Comparison of ENCODE assay signal across 29 cellular contexts in the genomic region with DNA sequence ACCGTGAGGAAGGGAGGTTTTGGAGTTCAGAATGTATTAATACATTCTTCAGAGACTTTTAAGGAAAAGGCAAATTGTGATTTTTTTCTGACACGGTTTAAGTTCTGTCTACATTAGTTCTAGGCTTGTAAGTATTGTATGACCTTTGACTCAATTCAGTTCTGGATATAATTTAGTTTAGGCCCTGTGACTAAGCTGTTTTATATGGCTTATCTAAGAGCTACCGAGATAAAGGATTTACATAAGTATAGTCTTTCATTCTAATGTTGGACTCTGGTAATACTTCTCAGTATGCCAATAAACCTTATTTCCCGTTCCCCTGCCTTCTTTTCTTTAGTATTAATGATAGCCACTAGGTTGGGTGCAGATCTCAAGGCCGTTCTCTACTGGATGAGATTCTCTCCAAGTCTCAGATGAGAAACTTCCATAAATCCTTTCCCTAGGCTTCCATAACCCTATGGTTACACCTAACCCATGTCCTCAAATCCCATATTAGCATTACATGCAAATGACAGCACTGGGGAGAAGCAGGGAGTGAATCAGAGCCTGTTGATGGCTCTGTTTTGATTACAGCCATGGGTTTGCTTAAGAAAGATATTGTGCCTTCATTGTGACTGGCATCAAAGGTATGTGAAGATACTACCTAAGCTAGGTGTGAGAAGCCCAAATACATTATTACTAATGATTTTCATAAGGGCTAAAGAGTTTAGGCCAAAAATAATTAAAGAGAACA. TPM values are rescaled to one million over a fixed set of nuclear protein-coding genes. Genes with fewer than 3 reads are reported as not detected.
DNase-seq lines count a peak whose midpoint lies in the region; ATAC-seq, FAIRE-seq and TF ChIP-seq lines count a peak whose summit lies in the region.
"Had no signal": no experiment of that assay in that cellular context is flagged by ENCODE, and none has a peak within 500 bp of the region (broad histone marks: within the 10 kb centered on the region; RNA-seq: fewer than 3 reads in every experiment).

No MANE protein-coding gene starts in this region.

- CTCF ChIA-PET in Calu3 (lab: Charles Lee) = interaction anchor here (0.9 to 1.2 kb wide), 3 partner anchors 13 to 21 kb away, joined by 3 to 8 read pairs (median 3); no protein-coding TSS in a partner anchor

- peak; percentile 16 to 43 for TF ChIP-seq POLR2A in Peyer's patch (IDR thresholded peaks at IDR 0.05)

- no peaks in the 10 kb centered on the region for H3K9me3 ChIP-seq in Peyer's patch
- no peaks in the 10 kb centered on the region for H3K9me3 ChIP-seq in small intestine (ENCODE audit: control insufficient read depth, low read depth)
- H3K9me3 ChIP-seq in H9 (ENCODE audit: control insufficient read depth, low read depth, low read length) = no peaks in the 10 kb centered on the region
- H3K9me3 ChIP-seq: SJSA1 had no signal

- H2AFZ ChIP-seq in H9 (ENCODE audit: low read length) = no peak overlapping the region

- H2BK15ac ChIP-seq in H9 (ENCODE audit: low read depth, low read length) = no peak overlapping the region

- no peak overlapping the region for H4K5ac ChIP-seq in H9 (ENCODE audit: insufficient read length, low read depth, low read length)

- intact Hi-C loops in Calu3 (cut with micrococcal nuclease; ENCODE audit: unreplicated experiment) = no loop called here
- intact Hi-C loops in left colon (cut with DNase I, micrococcal nuclease) = no loop called here
- intact Hi-C loops in left cardiac atrium (cut with DNase I) = no loop called here

- peaks cover 31% of the 10 kb centered on the region for H3K36me3 Mint-ChIP-seq in Calu3 (ENCODE audit: insufficient read depth, unreplicated experiment)
- no peaks in the 10 kb centered on the region; a peak in 1 of 7 replicates for H3K36me3 Mint-ChIP-seq in H9 (ENCODE audit: insufficient read depth in 1 of 3, low read depth in 3 of 3)

- H2BK5ac ChIP-seq in H9 (ENCODE audit: insufficient read length, low read length) = no peak overlapping the region

- no peak overlapping the region for H3K14ac ChIP-seq in H9 (ENCODE audit: insufficient read depth, low read length)

- peak overlapping the region in 3 of 4 donors; percentile 49 to 85 (median 76) for H3K27ac ChIP-seq in Peyer's patch
- H3K27ac ChIP-seq in small intestine (ENCODE audit: low read depth in 1 of 2, low read length in 1 of 2) = peak overlapping the region; percentile 64 to 73
- no peak overlapping the region for H3K27ac ChIP-seq in H9 (ENCODE audit: insufficient read length, low read depth, low read length)
- H3K27ac ChIP-seq: KMS-11, SJSA1 had no signal

- H3K4me1 Mint-ChIP-seq in Calu3 (ENCODE audit: low read depth, unreplicated experiment) (peaks cover 74% of the 10 kb centered on the region), H9 (no peaks in the 10 kb centered on the region; a peak in 1 of 4 replicates)

- no peaks in the 10 kb centered on the region for H4K20me1 ChIP-seq in H9 (ENCODE audit: control insufficient read depth, insufficient read depth, insufficient read length)

- H3K9ac ChIP-seq in H9 (ENCODE audit: extremely low read depth, insufficient read length, low read length) = no peak overlapping the region
- H3K9ac ChIP-seq: KMS-11 had no signal

- WGBS in small intestine, 3 donors = 13 to 62% (median 38%) methylated on average over 5 of the region's 5 CpGs
- WGBS in H9 (ENCODE audit: extremely low coverage, insufficient read length, low lambda C conversion rate) = no CpG with 5 or more reads among the region's 5 CpGs

- peak overlapping the region; percentile 94 for H3K27ac Mint-ChIP-seq in Calu3 (ENCODE audit: unreplicated experiment)
- no peak overlapping the region; a peak in 1 of 7 replicates for H3K27ac Mint-ChIP-seq in H9

- H2BK12ac ChIP-seq in H9 (ENCODE audit: insufficient read length, low read depth, low read length) = no peak overlapping the region

- no peak overlapping the region for H4K91ac ChIP-seq in H9 (ENCODE audit: insufficient read length, low read depth, low read length)

- no peak overlapping the region for H2BK20ac ChIP-seq in H9 (ENCODE audit: low read depth, low read length, poor library complexity, severe bottlenecking)

- H3K4me3 Mint-ChIP-seq in Calu3 (ENCODE audit: low read depth, unreplicated experiment) = peak overlapping the region; percentile 50
- H3K4me3 Mint-ChIP-seq in H9 = no peak overlapping the region

- H3K4me2 ChIP-seq in H9 (ENCODE audit: insufficient read depth, insufficient read length, low read length) = no peak overlapping the region
- H3K4me2 ChIP-seq: KMS-11 had no signal

- no TSS peak for BruUV-seq in Calu3 (replicated peaks; lab: Mats Ljungman, UMichigan)

- no peak overlapping the region for H2AK5ac ChIP-seq in H9 (ENCODE audit: insufficient read length, low read length)

- no peak overlapping the region for H3T11ph ChIP-seq in H9 (ENCODE audit: low read length)

- no peak overlapping the region for H3K18ac ChIP-seq in H9 (ENCODE audit: insufficient read length, low read depth, low read length)

- no peak overlapping the region for H3K23ac ChIP-seq in H9 (ENCODE audit: insufficient read length, low read depth, low read length)

- no peak overlapping the region for H2BK120ac ChIP-seq in H9 (ENCODE audit: low read depth, low read length, poor library complexity, severe bottlenecking)

- no peaks in the 10 kb centered on the region for H3K79me1 ChIP-seq in H9 (ENCODE audit: insufficient read depth, low read depth, low read length, poor library complexity, severe bottlenecking)

- H3K36me3 ChIP-seq in Peyer's patch (no peaks in the 10 kb centered on the region), small intestine (ENCODE audit: control insufficient read depth in 2 of 2, insufficient read depth in 2 of 2, low read length in 2 of 2) (no peaks in the 10 kb centered on the region)
- H3K36me3 ChIP-seq: SJSA1 had no signal

- TF ChIP-seq CTCF in Calu3 (IDR thresholded peaks at IDR 0.05; ENCODE audit: unreplicated experiment) (no peak), Peyer's patch (IDR thresholded peaks at IDR 0.05) (peak in 3 of 6 experiments; percentile 22 to 38 (median 32)), H9 (conservative IDR thresholded peaks at IDR 0.05) (no peak)

- ATAC-seq in left colon (peak; percentile 79), left cardiac atrium (no peak)
- ATAC-seq: PC-3, Right ventricle myocardium inferior had no signal

- H3K27me3 ChIP-seq in Peyer's patch = no peaks in the 10 kb centered on the region
- no peaks in the 10 kb centered on the region for H3K27me3 ChIP-seq in small intestine (ENCODE audit: control insufficient read depth in 2 of 2, insufficient read depth in 2 of 2, low read length in 2 of 2)
- H3K27me3 ChIP-seq in H9 (ENCODE audit: insufficient read depth, low read length) = no peaks in the 10 kb centered on the region
- H3K27me3 ChIP-seq: SJSA1 had no signal

- H3K4me3 ChIP-seq in Peyer's patch (no peak overlapping the region), small intestine (ENCODE audit: low read depth in 1 of 2, low read length in 2 of 2) (no peak overlapping the region)
- H3K4me3 ChIP-seq: SJSA1 had no signal

- no peak for DNase-seq in Calu3
- DNase-seq in Peyer's patch = peak in 1 of 3 donors; percentile 50
- no peak for DNase-seq in left colon
- DNase-seq in small intestine = peak; percentile 89
- DNase-seq in H9 = no peak
- DNase-seq in amygdala (lab: John Stamatoyannopoulos, UW) = no peak
- no peak for DNase-seq in left cardiac atrium
- DNase-seq in NCI-H2196 treated with DMSO at 0.1 percent for 48 hours (lab: John Stamatoyannopoulos, UW; ENCODE audit: unreplicated experiment) = no peak
- DNase-seq: 8988T; DMS153; DND-41; NCI-H1092; NCI-H1436; NCI-H187; NCI-H2081 treated with DMSO at 0.1 percent for 48 hours; NCI-H2171; NCI-H345; NCI-H524; NCI-H82; NK-92 treated with Interleukin-12 subunit alpha and Interleukin-12 subunit beta, amount 100 ng/mL, for 24 hours; PC-3 had no signal

- peaks cover 0 to 43% (median 2%) of the 10 kb centered on the region in 4 donors for H3K4me1 ChIP-seq in Peyer's patch
- peaks cover 11 to 16% of the 10 kb centered on the region in 2 donors for H3K4me1 ChIP-seq in small intestine (ENCODE audit: control insufficient read depth in 2 of 2, insufficient read depth in 1 of 2, low read depth in 1 of 2, low read length in 1 of 2)
- no peaks in the 10 kb centered on the region for H3K4me1 ChIP-seq in H9 (ENCODE audit: insufficient read depth, low read length)
- H3K4me1 ChIP-seq: SJSA1 had no signal

- H4K8ac ChIP-seq in H9 (replicated peaks; ENCODE audit: insufficient read length, low read depth, low read length) = no peak overlapping the region

- no peak overlapping the region for H3K56ac ChIP-seq in H9 (ENCODE audit: insufficient read length, low read depth, low read length)

- H3K9me3 Mint-ChIP-seq in Calu3 (ENCODE audit: low read depth, unreplicated experiment) (no peaks in the 10 kb centered on the region), H9 (no peaks in the 10 kb centered on the region; a peak in 2 of 5 replicates)

- FAIRE-seq in small intestine (lab: Jason Lieb, UNC) = peak; percentile 95
- FAIRE-seq: GM12892 had no signal

- no peaks in the 10 kb centered on the region for H3K27me3 Mint-ChIP-seq in Calu3 (ENCODE audit: unreplicated experiment)
- no peaks in the 10 kb centered on the region; the same call in 1 of the 2 replicates for H3K27me3 Mint-ChIP-seq in H9 (ENCODE audit: low read depth)
- H3K27me3 Mint-ChIP-seq: IgD-negative memory B cell had no signal

- no peaks in the 10 kb centered on the region for H3K79me2 ChIP-seq in H9 (ENCODE audit: insufficient read depth, low read length)

- no peaks in the 10 kb centered on the region for H3K23me2 ChIP-seq in H9 (ENCODE audit: insufficient read length, low read depth, low read length, poor library complexity, severe bottlenecking)

- no peak overlapping the region for H3K4ac ChIP-seq in H9 (ENCODE audit: low read depth, low read length)

RNA-seq across cellular contexts. Expression of gene BARX2, which starts 38.7 kb away (rescaled TPM):
- total RNA-seq in Calu3 (2022) (41.6 and 42.9 TPM in 2 replicates), Peyer's patch (10 to 100 TPM in 3 of 4 donors, 1 to 10 TPM in 1; 1.7 to 19.8 (median 15.7) TPM), left colon (10 to 100 TPM; 11.6 to 31.3 TPM), H9 (2021) (not detected in 2 replicates), left cardiac atrium (not detected)
- 10 to 100 TPM; 12.2 to 19.5 (median 18.8) TPM for polyA plus RNA-seq in small intestine
- total RNA-seq: H4, Right ventricle myocardium inferior, RPMI7951, SJSA1 had no signal
- polyA plus RNA-seq: BJ, IgD-negative memory B cell had no signal
